8 cellular contexts compared by ENCODE assay signal in the genomic region with DNA sequence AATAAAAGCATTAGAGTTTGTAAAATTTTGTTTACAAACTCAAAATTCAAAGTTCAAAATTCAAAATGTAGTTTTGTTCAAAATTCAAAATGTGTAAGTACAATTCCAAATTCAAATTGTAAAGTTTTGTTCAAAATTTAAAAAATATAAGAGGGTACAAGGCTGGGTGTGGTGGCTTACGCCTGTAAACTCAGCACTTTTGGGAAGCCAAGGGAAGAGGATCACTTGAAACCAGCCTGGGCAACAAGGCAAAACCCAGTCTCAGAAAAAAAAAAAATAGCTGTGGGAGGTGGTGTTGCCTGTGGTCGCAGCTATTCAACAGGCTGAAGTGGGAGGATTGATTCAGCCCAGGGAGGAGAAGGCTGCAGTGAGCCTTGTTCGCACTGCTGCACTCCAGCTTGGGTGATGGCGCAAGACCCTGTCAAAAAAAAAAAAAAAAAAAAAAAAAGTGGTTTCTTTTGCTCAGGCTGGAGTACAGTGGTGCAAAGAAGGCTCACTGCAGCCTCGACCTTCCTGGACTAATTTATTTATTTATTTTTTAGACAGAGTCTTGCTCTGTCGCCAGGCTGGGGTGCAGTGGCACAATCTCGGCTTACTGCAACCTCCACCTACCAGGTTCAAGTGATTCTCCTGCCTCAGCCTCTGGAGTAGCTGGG. TPM values are rescaled to one million over a fixed set of nuclear protein-coding genes. Genes with fewer than 3 reads are reported as not detected.
DNase-seq lines count a peak whose midpoint lies in the region; ATAC-seq and TF ChIP-seq lines count a peak whose summit lies in the region.
"Had no signal": no experiment of that assay in that cellular context is flagged by ENCODE, and none has a peak within 500 bp of the region (broad histone marks: within the 10 kb centered on the region; RNA-seq: fewer than 3 reads in every experiment).

No MANE protein-coding gene starts in this region.

- peaks cover 0 to 9% of the 10 kb centered on the region in 2 donors for H3K4me1 ChIP-seq in right atrium auricular region
- peaks cover 0 to 8% of the 10 kb centered on the region in 2 donors for H3K4me1 ChIP-seq in uterus

- no peak for TF ChIP-seq POLR2A in uterus (IDR thresholded peaks at IDR 0.05)

- no peaks in the 10 kb centered on the region for H3K9me3 ChIP-seq in right atrium auricular region
- no peaks in the 10 kb centered on the region for H3K9me3 ChIP-seq in uterus

- H3K4me3 ChIP-seq in right atrium auricular region (no peak overlapping the region), astrocyte of the spinal cord (ENCODE audit: low read depth, low read length) (no peak overlapping the region), uterus (no peak overlapping the region)
- H3K4me3 ChIP-seq: cardiac muscle cell had no signal

- H3K27me3 ChIP-seq in right atrium auricular region: no peaks in the 10 kb centered on the region
- no peaks in the 10 kb centered on the region for H3K27me3 ChIP-seq in uterus
- H3K27me3 ChIP-seq: cardiac muscle cell had no signal

- no peak for TF ChIP-seq CTCF in right atrium auricular region (IDR thresholded peaks at IDR 0.05)
- TF ChIP-seq CTCF in astrocyte of the spinal cord (IDR thresholded peaks at IDR 0.05; ENCODE audit: low read depth, low read length): no peak
- no peak for TF ChIP-seq CTCF in uterus (IDR thresholded peaks at IDR 0.05)

- H3K36me3 ChIP-seq in right atrium auricular region: no peaks in the 10 kb centered on the region
- H3K36me3 ChIP-seq in uterus: no peaks in the 10 kb centered on the region
- H3K36me3 ChIP-seq: cardiac muscle cell had no signal

- DNase-seq in Right ventricle myocardium inferior (ENCODE audit: missing footprints) (no peak), right atrium auricular region (ENCODE audit: low spot score) (no peak), astrocyte of the spinal cord (ENCODE audit: low read depth, low spot score) (peak; percentile 45), uterus (peak; percentile 50 to 70)
- DNase-seq in activated naive CD4-positive, alpha-beta T cell treated with anti-CD3 and anti-CD28 coated beads, Interleukin-2, amount 50 U/mL, for 16 hours: no peak
- DNase-seq: T-helper 9 cell had no signal

- intact Hi-C loops in Right ventricle myocardium inferior (cut with DNase I): loop anchor here (5.0 kb wide), 1 partner anchor 160 kb away; no protein-coding TSS in a partner anchor
- intact Hi-C loops in uterus (cut with DNase I; ENCODE audit: low total_unique reads): no loop called here

- peak; percentile 14 for ATAC-seq in Right ventricle myocardium inferior
- no peak for ATAC-seq in HG02884 (IDR thresholded peaks at IDR 0.05; ENCODE audit: unreplicated experiment)

- in situ Hi-C loops in astrocyte of the spinal cord (cut with HindIII; ENCODE audit: low sequenced_read_pairs): no loop called here

- H3K27ac ChIP-seq in right atrium auricular region: no peak overlapping the region
- H3K27ac ChIP-seq in uterus: peak overlapping the region; percentile 91 to 96
- H3K27ac ChIP-seq: cardiac muscle cell had no signal

RNA-seq across cellular contexts. Expression of gene ZBTB12, which starts 5.4 kb away (rescaled TPM):
- total RNA-seq in Right ventricle myocardium inferior (3.2 TPM), right atrium auricular region (under 1 TPM; 0.47 to 0.52 TPM), uterus (10 to 100 TPM in 2 of 4 donors, 1 to 10 TPM in 1, not detected in 1; 2.4 to 15.3 (median 11.0) TPM)

RNA-seq across cellular contexts. Expression of gene EHMT2, which starts 9.8 kb away (rescaled TPM):
- total RNA-seq in Right ventricle myocardium inferior: 16.8 TPM
- 10 to 100 TPM; 10.5 to 19.1 TPM for total RNA-seq in right atrium auricular region
- total RNA-seq in uterus: 10 to 100 TPM; 13.8 to 72.4 (median 66.2) TPM

RNA-seq across cellular contexts. Expression of gene C2, which starts 20.2 kb away (rescaled TPM):
- total RNA-seq in Right ventricle myocardium inferior (8.9 TPM), right atrium auricular region (10 to 100 TPM in 1 of 2 donors, 1 to 10 TPM in 1; 3.5 to 19.9 TPM), uterus (10 to 100 TPM in 1 of 4 donors, 1 to 10 TPM in 3; 4.1 to 24.8 (median 4.6) TPM)

RNA-seq across cellular contexts. Expression of gene SLC44A4, which starts 28.5 kb away (rescaled TPM):
- total RNA-seq in Right ventricle myocardium inferior: not detected
- not detected for total RNA-seq in right atrium auricular region
- total RNA-seq in uterus: 10 to 100 TPM in 1 of 4 donors, 1 to 10 TPM in 3; 5.0 to 46.1 (median 5.8) TPM
- total RNA-seq: cardiac muscle cell had no signal

RNA-seq across cellular contexts. Expression of gene CFB, which starts 38.6 kb away (rescaled TPM):
- total RNA-seq in Right ventricle myocardium inferior: 8.8 TPM
- 100 to 1,000 TPM in 1 of 2 donors, 10 to 100 TPM in 1; 65.5 to 126 TPM for total RNA-seq in right atrium auricular region
- 10 to 100 TPM in 2 of 4 donors, 1 to 10 TPM in 1, not detected in 1; 6.2 to 32.6 (median 31.5) TPM for total RNA-seq in uterus

Comparison
In these comparisons a context has a peak if more than half of its experiments do, and no peak if none do; other contexts are left out.
1. DNase-seq: peak in astrocyte of the spinal cord (single experiment) and uterus (2 of 2); none in Right ventricle myocardium inferior (single experiment), right atrium auricular region (single experiment) and activated naive CD4-positive, alpha-beta T cell treated with anti-CD3 and anti-CD28 coated beads, Interleukin-2, amount 50 U/mL, for 16 hours (single experiment).
2. H3K27ac ChIP-seq: peak in uterus (2 of 2); none in right atrium auricular region (0 of 2).